ENCODE assay signal across 17 cellular contexts in the genomic region with DNA sequence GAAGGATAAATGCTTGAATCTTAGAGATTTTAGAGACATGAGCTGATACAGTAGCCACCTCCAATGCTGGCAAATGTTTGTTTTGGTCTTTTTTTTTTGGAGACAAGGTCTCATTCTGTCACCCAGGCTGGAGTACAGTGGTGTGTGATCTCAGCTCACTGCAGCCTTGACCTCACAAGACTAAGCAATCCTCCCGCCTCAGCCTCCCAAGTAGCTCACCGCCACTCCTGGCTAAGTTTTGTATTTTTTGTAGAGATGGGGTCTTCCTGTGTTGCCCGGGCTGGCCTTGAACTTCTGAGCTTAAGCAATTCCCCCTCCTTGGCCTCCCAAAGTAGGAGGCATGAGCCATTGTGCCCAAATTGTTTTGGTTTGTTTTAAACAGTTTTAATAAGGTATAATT. TPM values are rescaled to one million over a fixed set of nuclear protein-coding genes. Genes with fewer than 3 reads are reported as not detected.
DNase-seq lines count a peak whose midpoint lies in the region; ATAC-seq lines count a peak whose summit lies in the region.
"Had no signal": no experiment of that assay in that cellular context is flagged by ENCODE, and none has a peak within 500 bp of the region (broad histone marks: within the 10 kb centered on the region; RNA-seq: fewer than 3 reads in every experiment).

No MANE protein-coding gene starts in this region.

- no peaks in the 10 kb centered on the region for H3K27me3 Mint-ChIP-seq in activated CD8-positive, alpha-beta memory T cell treated with anti-CD3 and anti-CD28 coated beads, Interleukin-2, amount 10 ng/mL, durations not matched to agents 7 days and 5 days
- H3K27me3 Mint-ChIP-seq in CD4-positive, alpha-beta memory T cell: no peaks in the 10 kb centered on the region
- peaks cover 0 to 1% of the 10 kb centered on the region in 2 donors for H3K27me3 Mint-ChIP-seq in CD8-positive, alpha-beta memory T cell
- no peaks in the 10 kb centered on the region for H3K27me3 Mint-ChIP-seq in T-helper 17 cell

- no peak for DNase-seq in activated CD8-positive, alpha-beta memory T cell treated with anti-CD3 and anti-CD28 coated beads, Interleukin-2, amount 10 ng/mL, durations not matched to agents 7 days and 5 days
- no peak for DNase-seq in activated CD8-positive, alpha-beta memory T cell treated with anti-CD3 and anti-CD28 coated beads, Interleukin-2, amount 50 U/mL, for 4 hours
- DNase-seq in CD4-positive, alpha-beta memory T cell: no peak
- no peak for DNase-seq in CD8-positive, alpha-beta memory T cell
- no peak for DNase-seq in T-helper 17 cell
- no peak for DNase-seq in activated gamma-delta T cell treated with Interleukin-2 at 50 U/mL for 16 hours
- no peak for DNase-seq in hypothalamus (lab: John Stamatoyannopoulos, UW)
- DNase-seq: C1 segment of cervical spinal cord; CD8-positive, alpha-beta T cell; DMS 273 treated with DMSO at 0.1 percent for 48 hours; DMS79; EL; GDM1; GM23248; H9 had no signal

- intact Hi-C loops in CD4-positive, alpha-beta memory T cell (cut with micrococcal nuclease): no loop called here

- no peak for ATAC-seq in activated CD8-positive, alpha-beta memory T cell treated with anti-CD3 and anti-CD28 coated beads, Interleukin-2, amount 10 ng/mL, durations not matched to agents 7 days and 5 days
- no peak for ATAC-seq in T-helper 17 cell
- ATAC-seq: GM12878, HCT116 had no signal

- POLR2A ChIA-PET in CD4-positive, alpha-beta memory T cell (lab: Charles Lee; ENCODE audit: partially characterized antibody): interaction anchor here (0.6 to 2.0 kb wide), 6 partner anchors 8 to 811 kb away, joined by 3 to 8 read pairs (median 3); a partner anchor contains a TSS
- POLR2A ChIA-PET in CD8-positive, alpha-beta memory T cell (lab: Charles Lee): interaction anchor here (0.5 to 0.7 kb wide), 3 partner anchors 13 to 258 kb away, joined by 3 to 9 read pairs (median 3); no protein-coding TSS in a partner anchor

- H3K27me3 ChIP-seq in CD4-positive, alpha-beta memory T cell (ENCODE audit: insufficient read depth, low read length): no peaks in the 10 kb centered on the region
- no peaks in the 10 kb centered on the region for H3K27me3 ChIP-seq in CD8-positive, alpha-beta memory T cell (ENCODE audit: insufficient read depth, low read length, poor library complexity, severe bottlenecking)

- peaks cover 47% of the 10 kb centered on the region for H3K4me1 Mint-ChIP-seq in activated CD8-positive, alpha-beta memory T cell treated with anti-CD3 and anti-CD28 coated beads, Interleukin-2, amount 10 ng/mL, durations not matched to agents 7 days and 5 days
- H3K4me1 Mint-ChIP-seq in CD4-positive, alpha-beta memory T cell: peaks cover 7 to 46% (median 20%) of the 10 kb centered on the region in 4 donors
- H3K4me1 Mint-ChIP-seq in CD8-positive, alpha-beta memory T cell: peaks cover 17 to 44% (median 26%) of the 10 kb centered on the region in 3 donors
- peaks cover 30% of the 10 kb centered on the region for H3K4me1 Mint-ChIP-seq in T-helper 17 cell

- no peak overlapping the region for H3K4me3 ChIP-seq in CD4-positive, alpha-beta memory T cell (ENCODE audit: low read length in 2 of 2)
- no peak overlapping the region for H3K4me3 ChIP-seq in CD8-positive, alpha-beta memory T cell (ENCODE audit: low read length)
- H3K4me3 ChIP-seq: GM12878, GM23248 had no signal

- peaks cover 48% of the 10 kb centered on the region for H3K4me1 ChIP-seq in CD4-positive, alpha-beta memory T cell (ENCODE audit: insufficient read depth, low read length)
- H3K4me1 ChIP-seq in CD8-positive, alpha-beta memory T cell (ENCODE audit: insufficient read depth, low read length): peaks cover 29% of the 10 kb centered on the region

- H3K36me3 ChIP-seq in CD4-positive, alpha-beta memory T cell (ENCODE audit: insufficient read depth, low read length): no peaks in the 10 kb centered on the region
- no peaks in the 10 kb centered on the region for H3K36me3 ChIP-seq in CD8-positive, alpha-beta memory T cell (ENCODE audit: insufficient read depth, low read length)

- CTCF ChIA-PET in activated CD8-positive, alpha-beta memory T cell treated with anti-CD3 and anti-CD28 coated beads, Interleukin-2, amount 10 ng/mL, durations not matched to agents 7 days and 5 days (lab: Charles Lee): interaction anchor here (1.2 to 1.9 kb wide), 2 partner anchors 57 to 100 kb away, joined by 3 to 9 read pairs; no protein-coding TSS in a partner anchor
- CTCF ChIA-PET in CD4-positive, alpha-beta memory T cell (lab: Charles Lee; ENCODE audit: partially characterized antibody): interaction anchor here (0.7 kb wide), 1 partner anchor 27 kb away, joined by 3 read pairs; no protein-coding TSS in a partner anchor
- CTCF ChIA-PET in CD8-positive, alpha-beta memory T cell (lab: Charles Lee): no interaction called here

- peak overlapping the region; percentile 28 for H3K27ac Mint-ChIP-seq in activated CD8-positive, alpha-beta memory T cell treated with anti-CD3 and anti-CD28 coated beads, Interleukin-2, amount 10 ng/mL, durations not matched to agents 7 days and 5 days
- H3K27ac Mint-ChIP-seq in CD4-positive, alpha-beta memory T cell: peak overlapping the region in 6 of 7 donors; percentile 6 to 96 (median 73)
- H3K27ac Mint-ChIP-seq in CD8-positive, alpha-beta memory T cell: peak overlapping the region in 6 of 8 donors; percentile 33 to 94 (median 75)
- peak overlapping the region; percentile 93 for H3K27ac Mint-ChIP-seq in T-helper 17 cell

- no peaks in the 10 kb centered on the region for H3K9me3 ChIP-seq in CD4-positive, alpha-beta memory T cell (ENCODE audit: control insufficient read depth in 1 of 2, low read length in 2 of 2)
- H3K9me3 ChIP-seq in CD8-positive, alpha-beta memory T cell (ENCODE audit: low read length): no peaks in the 10 kb centered on the region
- no peaks in the 10 kb centered on the region for H3K9me3 ChIP-seq in T-helper 17 cell (ENCODE audit: control insufficient read depth, low read length, poor library complexity, severe bottlenecking)

- H3K4me3 Mint-ChIP-seq in activated CD8-positive, alpha-beta memory T cell treated with anti-CD3 and anti-CD28 coated beads, Interleukin-2, amount 10 ng/mL, durations not matched to agents 7 days and 5 days: no peak overlapping the region
- H3K4me3 Mint-ChIP-seq in CD4-positive, alpha-beta memory T cell: peak overlapping the region in 1 of 8 donors; percentile 30
- H3K4me3 Mint-ChIP-seq in CD8-positive, alpha-beta memory T cell: peak overlapping the region in 2 of 7 donors; percentile 43 to 63
- H3K4me3 Mint-ChIP-seq in T-helper 17 cell: no peak overlapping the region
- H3K4me3 Mint-ChIP-seq: CD8-positive, alpha-beta T cell; H9 had no signal

- no peak overlapping the region for H3K27ac ChIP-seq in CD4-positive, alpha-beta memory T cell (ENCODE audit: low read depth, low read length)
- no peak overlapping the region for H3K27ac ChIP-seq in CD8-positive, alpha-beta memory T cell (ENCODE audit: low read depth, low read length)
- H3K27ac ChIP-seq: GM23248 had no signal

- H3K36me3 Mint-ChIP-seq in activated CD8-positive, alpha-beta memory T cell treated with anti-CD3 and anti-CD28 coated beads, Interleukin-2, amount 10 ng/mL, durations not matched to agents 7 days and 5 days: no peaks in the 10 kb centered on the region
- peaks cover 0 to 6% of the 10 kb centered on the region in 2 donors for H3K36me3 Mint-ChIP-seq in CD4-positive, alpha-beta memory T cell
- H3K36me3 Mint-ChIP-seq in CD8-positive, alpha-beta memory T cell: peaks cover 0 to 1% (median 0%) of the 10 kb centered on the region in 3 donors
- H3K36me3 Mint-ChIP-seq in T-helper 17 cell (ENCODE audit: low read depth): no peaks in the 10 kb centered on the region

- no peaks in the 10 kb centered on the region for H3K9me3 Mint-ChIP-seq in activated CD8-positive, alpha-beta memory T cell treated with anti-CD3 and anti-CD28 coated beads, Interleukin-2, amount 10 ng/mL, durations not matched to agents 7 days and 5 days (ENCODE audit: low read depth)
- peaks cover 0 to 2% (median 0%) of the 10 kb centered on the region in 8 donors for H3K9me3 Mint-ChIP-seq in CD4-positive, alpha-beta memory T cell
- H3K9me3 Mint-ChIP-seq in CD8-positive, alpha-beta memory T cell: no peaks in the 10 kb centered on the region
- H3K9me3 Mint-ChIP-seq: CD8-positive, alpha-beta T cell; H9 had no signal

RNA-seq across cellular contexts. Expression of a gene that starts 6.8 kb away (rescaled TPM):
- total RNA-seq in activated CD8-positive, alpha-beta memory T cell treated with anti-CD3 and anti-CD28 coated beads, Interleukin-2, amount 10 ng/mL, durations not matched to agents 7 days and 5 days: 10 to 100 TPM; 18.5 to 23.7 TPM
- 10 to 100 TPM; 11.4 to 13.0 TPM for total RNA-seq in CD4-positive, alpha-beta memory T cell
- polyA plus RNA-seq in CD4-positive, alpha-beta memory T cell: 10 to 100 TPM; 10.1 to 12.8 TPM
- 10 to 100 TPM; 27.8 to 30.2 TPM for total RNA-seq in CD8-positive, alpha-beta memory T cell
- 15.3 TPM for polyA plus RNA-seq in CD8-positive, alpha-beta memory T cell
- 1 to 10 TPM; 5.3 to 8.0 TPM for total RNA-seq in T-helper 17 cell

RNA-seq across cellular contexts. Expression of a gene that starts 36.5 kb away (rescaled TPM):
- 10 to 100 TPM; 14.1 to 17.6 TPM for total RNA-seq in activated CD8-positive, alpha-beta memory T cell treated with anti-CD3 and anti-CD28 coated beads, Interleukin-2, amount 10 ng/mL, durations not matched to agents 7 days and 5 days
- 10 to 100 TPM; 11.2 to 12.4 TPM for total RNA-seq in CD4-positive, alpha-beta memory T cell
- polyA plus RNA-seq in CD4-positive, alpha-beta memory T cell: 10 to 100 TPM in 1 of 2 donors, 1 to 10 TPM in 1; 8.7 to 21.0 TPM
- total RNA-seq in CD8-positive, alpha-beta memory T cell: 1 to 10 TPM; 9.8 to 10.0 TPM
- polyA plus RNA-seq in CD8-positive, alpha-beta memory T cell: 20.1 TPM
- 10 to 100 TPM; 12.9 to 23.3 TPM for total RNA-seq in T-helper 17 cell

RNA-seq across cellular contexts. Expression of a gene that starts 37.1 kb away (rescaled TPM):
- 100 to 1,000 TPM; 115 to 129 TPM for total RNA-seq in activated CD8-positive, alpha-beta memory T cell treated with anti-CD3 and anti-CD28 coated beads, Interleukin-2, amount 10 ng/mL, durations not matched to agents 7 days and 5 days
- 10 to 100 TPM; 49.0 to 51.3 TPM for total RNA-seq in CD4-positive, alpha-beta memory T cell
- polyA plus RNA-seq in CD4-positive, alpha-beta memory T cell: 10 to 100 TPM; 10.8 to 14.1 TPM
- total RNA-seq in CD8-positive, alpha-beta memory T cell: 100 to 1,000 TPM; 107 to 116 TPM
- polyA plus RNA-seq in CD8-positive, alpha-beta memory T cell: 15.6 TPM
- 10 to 100 TPM; 49.8 to 50.0 TPM for total RNA-seq in T-helper 17 cell

RNA-seq across cellular contexts. Expression of a gene that starts 37.7 kb away (rescaled TPM):
- 10 to 100 TPM; 39.3 to 51.3 TPM for total RNA-seq in activated CD8-positive, alpha-beta memory T cell treated with anti-CD3 and anti-CD28 coated beads, Interleukin-2, amount 10 ng/mL, durations not matched to agents 7 days and 5 days
- total RNA-seq in CD4-positive, alpha-beta memory T cell: 10 to 100 TPM; 80.5 to 84.2 TPM
- polyA plus RNA-seq in CD4-positive, alpha-beta memory T cell: 10 to 100 TPM in 1 of 2 donors, 1 to 10 TPM in 1; 6.6 to 11.6 TPM
- total RNA-seq in CD8-positive, alpha-beta memory T cell: 10 to 100 TPM; 35.5 to 38.8 TPM
- polyA plus RNA-seq in CD8-positive, alpha-beta memory T cell: 13.0 TPM
- 10 to 100 TPM; 64.2 to 81.4 TPM for total RNA-seq in T-helper 17 cell

RNA-seq across cellular contexts. Expression of a gene that starts 46.0 kb away (rescaled TPM):
- 10 to 100 TPM; 76.8 to 93.4 TPM for total RNA-seq in activated CD8-positive, alpha-beta memory T cell treated with anti-CD3 and anti-CD28 coated beads, Interleukin-2, amount 10 ng/mL, durations not matched to agents 7 days and 5 days
- total RNA-seq in CD4-positive, alpha-beta memory T cell: 100 to 1,000 TPM; 111 to 113 TPM
- 10 to 100 TPM; 23.8 to 43.5 TPM for polyA plus RNA-seq in CD4-positive, alpha-beta memory T cell
- total RNA-seq in CD8-positive, alpha-beta memory T cell: 10 to 100 TPM; 55.0 to 58.3 TPM
- 36.2 TPM for polyA plus RNA-seq in CD8-positive, alpha-beta memory T cell
- total RNA-seq in T-helper 17 cell: 10 to 100 TPM; 82.2 to 87.1 TPM

Comparison
In these comparisons a context has a peak if more than half of its experiments do, and no peak if none do; other contexts are left out.
1. H3K27ac Mint-ChIP-seq: peak in every context shown above with its lines; median percentile 93 in T-helper 17 cell; 75 in CD8-positive, alpha-beta memory T cell; 73 in CD4-positive, alpha-beta memory T cell; 28 in activated CD8-positive, alpha-beta memory T cell treated with anti-CD3 and anti-CD28 coated beads, Interleukin-2, amount 10 ng/mL, durations not matched to agents 7 days and 5 days.